8 cellular contexts compared by ENCODE assay signal in genomic region chr11:66051371-66051765, GRCh38. TPM values are rescaled to one million over a fixed set of nuclear protein-coding genes. Genes with fewer than 3 reads are reported as not detected.
DNase-seq lines count a peak whose midpoint lies in the region; ATAC-seq and TF ChIP-seq lines count a peak whose summit lies in the region.

No MANE protein-coding gene starts in this region.

- peaks cover 11 to 13% of the 10 kb centered on the region in 2 donors for H3K36me3 ChIP-seq in lung (ENCODE audit: control insufficient read depth in 2 of 2, insufficient read depth in 2 of 2, low read length in 2 of 2)
- peaks cover 25% of the 10 kb centered on the region for H3K36me3 ChIP-seq in upper lobe of right lung

- H3K4me1 Mint-ChIP-seq in activated naive CD4-positive, alpha-beta T cell treated with anti-CD3 and anti-CD28 coated beads, Interleukin-2, amount 50 U/mL, for 24 hours: peaks cover 36% of the 10 kb centered on the region

- H3K27ac ChIP-seq in lung (ENCODE audit: low read depth in 1 of 2, low read length in 1 of 2): peak overlapping the region; percentile 92
- H3K27ac ChIP-seq in upper lobe of right lung: peak overlapping the region; percentile 92

- peaks cover 15% of the 10 kb centered on the region for H3K36me3 Mint-ChIP-seq in activated naive CD4-positive, alpha-beta T cell treated with anti-CD3 and anti-CD28 coated beads, Interleukin-2, amount 50 U/mL, for 24 hours

- H3K4me3 ChIP-seq in astrocyte of the spinal cord (ENCODE audit: low read depth, low read length) (peak overlapping the region; percentile 94), lung (peak overlapping the region; percentile 52), upper lobe of right lung (peak overlapping the region; percentile 100)

- WGBS in lung, 2 donors: 29 to 33% methylated on average over 12 of the region's 12 CpGs

- H3K9me3 ChIP-seq in lung (ENCODE audit: control insufficient read depth in 2 of 2, insufficient read depth in 1 of 2, low read length in 1 of 2): no peaks in the 10 kb centered on the region
- H3K9me3 ChIP-seq in upper lobe of right lung: no peaks in the 10 kb centered on the region

- H3K4me1 ChIP-seq in lung (ENCODE audit: control insufficient read depth in 2 of 2, insufficient read depth in 2 of 2, low read length in 2 of 2) (peaks cover 4 to 5% of the 10 kb centered on the region in 2 donors), upper lobe of right lung (peaks cover 18% of the 10 kb centered on the region)

- peak overlapping the region; percentile 97 for H3K27ac Mint-ChIP-seq in activated naive CD4-positive, alpha-beta T cell treated with anti-CD3 and anti-CD28 coated beads, Interleukin-2, amount 50 U/mL, for 24 hours

- TF ChIP-seq CTCF in astrocyte of the spinal cord (IDR thresholded peaks at IDR 0.05; ENCODE audit: low read depth, low read length) (no peak), lung (IDR thresholded peaks at IDR 0.05; ENCODE audit: control extremely low read depth, extremely low read depth) (no peak), upper lobe of right lung (IDR thresholded peaks at IDR 0.05) (no peak)

- no peaks in the 10 kb centered on the region for H3K9me3 Mint-ChIP-seq in activated naive CD4-positive, alpha-beta T cell treated with anti-CD3 and anti-CD28 coated beads, Interleukin-2, amount 50 U/mL, for 24 hours

- no peak for DNase-seq in activated naive CD4-positive, alpha-beta T cell treated with anti-CD3 and anti-CD28 coated beads, Interleukin-2, amount 50 U/mL, for 16 hours
- DNase-seq in astrocyte of the spinal cord (ENCODE audit: low read depth, low spot score) (no peak), lung (ENCODE audit: low spot score) (no peak), upper lobe of right lung (no peak), NCI-H1048 (lab: John Stamatoyannopoulos, UW) (no peak)

- in situ Hi-C loops in astrocyte of the spinal cord (cut with HindIII; ENCODE audit: low sequenced_read_pairs): no loop called here

- peak overlapping the region; percentile 99 for H3K4me3 Mint-ChIP-seq in activated naive CD4-positive, alpha-beta T cell treated with anti-CD3 and anti-CD28 coated beads, Interleukin-2, amount 50 U/mL, for 24 hours

- ATAC-seq in lung (ENCODE audit: insufficient read depth, low FRiP score): no peak
- ATAC-seq in upper lobe of right lung: no peak
- no peak for ATAC-seq in GM21529 (IDR thresholded peaks at IDR 0.05; ENCODE audit: unreplicated experiment)
- ATAC-seq in HG02938 (IDR thresholded peaks at IDR 0.05; ENCODE audit: unreplicated experiment): no peak

- intact Hi-C loops in upper lobe of right lung (cut with DNase I): no loop called here

- no peaks in the 10 kb centered on the region for H3K27me3 Mint-ChIP-seq in activated naive CD4-positive, alpha-beta T cell treated with anti-CD3 and anti-CD28 coated beads, Interleukin-2, amount 50 U/mL, for 24 hours

- H3K27me3 ChIP-seq in lung (ENCODE audit: control insufficient read depth, insufficient read depth): no peaks in the 10 kb centered on the region
- peaks cover 9% of the 10 kb centered on the region for H3K27me3 ChIP-seq in upper lobe of right lung

RNA-seq across cellular contexts. Expression of gene SF3B2, which starts 0.8 kb away (rescaled TPM):
- total RNA-seq in lung (100 to 1,000 TPM; 130 to 187 TPM), upper lobe of right lung (149 TPM)
- 100 to 1,000 TPM in 1 of 2 donors, 10 to 100 TPM in 1; 78.0 to 139 TPM for polyA plus RNA-seq in lung

RNA-seq across cellular contexts. Expression of gene GAL3ST3, which starts 2.4 kb away (rescaled TPM):
- total RNA-seq in lung (not detected), upper lobe of right lung (not detected)
- polyA plus RNA-seq in lung: not detected

RNA-seq across cellular contexts. Expression of gene PACS1, which starts 18.7 kb away (rescaled TPM):
- total RNA-seq in lung (10 to 100 TPM; 42.8 to 48.8 TPM), upper lobe of right lung (55.9 TPM)
- 10 to 100 TPM; 22.2 to 26.6 TPM for polyA plus RNA-seq in lung

RNA-seq across cellular contexts. Expression of gene CATSPER1, which starts 25.1 kb away (rescaled TPM):
- total RNA-seq in lung (1 to 10 TPM in 1 of 2 donors, not detected in 1; 2.9 TPM), upper lobe of right lung (3.4 TPM)
- polyA plus RNA-seq in lung: 1 to 10 TPM; 3.1 to 3.3 TPM

RNA-seq across cellular contexts. Expression of gene CST6, which starts 39.6 kb away (rescaled TPM):
- total RNA-seq in lung (10 to 100 TPM in 1 of 2 donors, 1 to 10 TPM in 1; 7.1 to 17.7 TPM), upper lobe of right lung (23.7 TPM)
- 10 to 100 TPM; 31.7 to 38.8 TPM for polyA plus RNA-seq in lung
